ENCODE assay signal across 20 cellular contexts in the genomic region with DNA sequence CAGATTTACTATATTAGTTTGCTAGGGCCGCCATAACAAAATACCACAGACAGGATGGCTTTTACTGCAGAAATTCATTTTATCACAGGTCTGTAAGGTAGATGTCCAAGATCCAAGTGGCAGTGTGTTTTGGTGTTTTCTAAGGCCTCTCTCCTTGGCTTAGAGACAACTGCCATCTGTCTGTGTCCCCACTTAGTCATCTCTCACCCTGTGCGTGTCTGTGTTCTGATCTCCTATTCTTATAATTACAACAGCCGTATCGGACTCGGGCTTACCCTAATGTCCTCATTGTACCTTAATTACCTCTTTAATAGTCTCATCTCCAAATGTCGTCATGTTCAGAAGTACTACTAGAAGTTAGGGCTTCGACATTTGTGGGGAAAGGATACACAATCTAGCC.
DNase-seq lines count a peak whose midpoint lies in the region; FAIRE-seq and TF ChIP-seq lines count a peak whose summit lies in the region.
"Had no signal": no experiment of that assay in that cellular context is flagged by ENCODE, and none has a peak within 500 bp of the region (broad histone marks: within the 10 kb centered on the region; RNA-seq: fewer than 3 reads in every experiment).

No MANE protein-coding gene starts in this region.

- no peak overlapping the region for H3K56ac ChIP-seq in mesendoderm (ENCODE audit: low read length)

- no peaks in the 10 kb centered on the region for H3K36me3 Mint-ChIP-seq in glutamatergic neuron (ENCODE audit: unreplicated experiment)
- H3K36me3 Mint-ChIP-seq in mesothelial cell of epicardium: no peaks in the 10 kb centered on the region
- H3K36me3 Mint-ChIP-seq: CD4-positive, alpha-beta memory T cell had no signal

- H3K4me2 ChIP-seq in mesendoderm (ENCODE audit: low read length): no peak overlapping the region
- H3K4me2 ChIP-seq: GM23338 had no signal

- no peak overlapping the region for H2AK5ac ChIP-seq in mesendoderm (ENCODE audit: low read length)

- DNase-seq in D721Med (ENCODE audit: insufficient read length, low spot score) (no peak), NCI-H524 treated with DMSO at 0.1 percent for 48 hours (lab: John Stamatoyannopoulos, UW) (peak; percentile 95), NCI-H82 treated with DMSO at 0.1 percent for 48 hours (lab: John Stamatoyannopoulos, UW; ENCODE audit: unreplicated experiment) (peak; percentile 96), glutamatergic neuron (no peak), T-helper 2 cell (no peak), mesendoderm (no peak), mesothelial cell of epicardium (ENCODE audit: low spot score in 2 of 2, unreplicated experiment in 2 of 2) (no peak), activated gamma-delta T cell treated with Interleukin-2 at 50 U/mL for 16 hours (no peak)
- DNase-seq: C1 segment of cervical spinal cord; Calu3; CD4-positive, alpha-beta memory T cell; COR-L47; DMS 273 treated with DMSO at 0.1 percent for 48 hours; DMS79; EL; GDM1; H9; HFFc6 had no signal

- H3K79me1 ChIP-seq in mesendoderm (ENCODE audit: low read length): no peaks in the 10 kb centered on the region

- no peak overlapping the region for H2BK15ac ChIP-seq in mesendoderm (replicated peaks; ENCODE audit: low read depth)

- H3K4me3 Mint-ChIP-seq in glutamatergic neuron (ENCODE audit: unreplicated experiment) (no peak overlapping the region), mesothelial cell of epicardium (no peak overlapping the region)
- H3K4me3 Mint-ChIP-seq: CD4-positive, alpha-beta memory T cell; GM23338; H9; HFFc6 had no signal

- WGBS in mesendoderm (ENCODE audit: extremely low coverage, insufficient coverage, low lambda C conversion rate): no CpG with 5 or more reads among the region's 7 CpGs

- H3K4me1 ChIP-seq in mesendoderm (ENCODE audit: control insufficient read depth, low read depth, low read length): no peaks in the 10 kb centered on the region

- H3K27ac Mint-ChIP-seq in glutamatergic neuron (ENCODE audit: unreplicated experiment): peak overlapping the region; percentile 82
- no peak overlapping the region for H3K27ac Mint-ChIP-seq in mesothelial cell of epicardium
- H3K27ac Mint-ChIP-seq: CD4-positive, alpha-beta memory T cell; GM23338; H9; HFFc6 had no signal

- FAIRE-seq in D721Med (lab: Jason Lieb, UNC): peak; percentile 100
- FAIRE-seq: GM12878 had no signal

- no peak overlapping the region for H2BK120ac ChIP-seq in mesendoderm (ENCODE audit: low read depth, low read length)

- H3K9ac ChIP-seq in mesendoderm (ENCODE audit: low read length): no peak overlapping the region

- H4K8ac ChIP-seq in mesendoderm (ENCODE audit: low read depth, low read length): no peak overlapping the region

- H3K23ac ChIP-seq in mesendoderm (ENCODE audit: low read length): no peak overlapping the region

- H3K27ac ChIP-seq in mesendoderm (ENCODE audit: low read depth, low read length): no peak overlapping the region

- no peak overlapping the region for H3K4me3 ChIP-seq in mesendoderm (ENCODE audit: low read length)
- H3K4me3 ChIP-seq: GM12878, GM23338 had no signal

- H3K4me1 Mint-ChIP-seq in glutamatergic neuron (ENCODE audit: low read depth, unreplicated experiment) (peaks cover 14% of the 10 kb centered on the region), mesothelial cell of epicardium (no peaks in the 10 kb centered on the region)
- H3K4me1 Mint-ChIP-seq: CD4-positive, alpha-beta memory T cell; GM23338; H9 had no signal

- H3K4ac ChIP-seq in mesendoderm (ENCODE audit: low read depth, low read length): no peak overlapping the region

- no peak overlapping the region for H4K5ac ChIP-seq in mesendoderm (ENCODE audit: low read length)

- TF ChIP-seq CTCF in D721Med (IDR thresholded peaks at IDR 0.05; ENCODE audit: insufficient read depth, missing control alignments) (no peak), glutamatergic neuron (IDR thresholded peaks at IDR 0.05; ENCODE audit: partially characterized antibody, unreplicated experiment) (no peak), mesothelial cell of epicardium (IDR thresholded peaks at IDR 0.05; ENCODE audit: unreplicated experiment) (no peak)

- H3K36me3 ChIP-seq in mesendoderm (ENCODE audit: control insufficient read depth, insufficient read depth, low read length): no peaks in the 10 kb centered on the region

- H2BK5ac ChIP-seq in mesendoderm (ENCODE audit: low read length): no peak overlapping the region

- H3K9me3 Mint-ChIP-seq in glutamatergic neuron (ENCODE audit: unreplicated experiment) (peaks cover 2% of the 10 kb centered on the region), mesothelial cell of epicardium (no peaks in the 10 kb centered on the region)
- H3K9me3 Mint-ChIP-seq: GM23338, H9 had no signal

- no peak overlapping the region for H3K18ac ChIP-seq in mesendoderm (ENCODE audit: low read length)

- no peaks in the 10 kb centered on the region for H3K27me3 ChIP-seq in mesendoderm (ENCODE audit: insufficient read depth, low read length, poor library complexity)

- H3K79me2 ChIP-seq in mesendoderm (ENCODE audit: control insufficient read depth, insufficient read depth, low read length): no peaks in the 10 kb centered on the region

- no peaks in the 10 kb centered on the region for H3K27me3 Mint-ChIP-seq in glutamatergic neuron (ENCODE audit: unreplicated experiment)
- H3K27me3 Mint-ChIP-seq in mesothelial cell of epicardium (ENCODE audit: low read depth): no peaks in the 10 kb centered on the region
- H3K27me3 Mint-ChIP-seq: CD4-positive, alpha-beta memory T cell had no signal

Comparison
In these comparisons a context has a peak if more than half of its experiments do, and no peak if none do; other contexts are left out.
1. DNase-seq: peak in NCI-H524 treated with DMSO at 0.1 percent for 48 hours (single experiment) and NCI-H82 treated with DMSO at 0.1 percent for 48 hours (single experiment); none in D721Med (single experiment), glutamatergic neuron (single experiment), T-helper 2 cell (0 of 5), mesendoderm (single experiment), mesothelial cell of epicardium (0 of 2) and activated gamma-delta T cell treated with Interleukin-2 at 50 U/mL for 16 hours (single experiment).